In genomic region chr7:107319724-107320228, GRCh38 we compare ENCODE assay signal across 1 cellular context.
TF ChIP-seq lines count a peak whose summit lies in the region.

No MANE protein-coding gene starts in this region.

TF ChIP-seq in K562, 482 proteins besides CTCF, POLR2A, EP300 and RAD21 (continued from another document and continues in another):
- no peak; the same call in 1 of the 2 replicates for TF ChIP-seq HDGF (IDR thresholded peaks at IDR 0.05)
- TF ChIP-seq E2F6 (IDR thresholded peaks at IDR 0.05; ENCODE audit: borderline replicate concordance in 1 of 2, extremely low read depth in 1 of 2, insufficient read depth in 1 of 2, insufficient read length in 1 of 2, low read depth in 1 of 2, low read length in 1 of 2, poor library complexity in 1 of 2, severe bottlenecking in 1 of 2): no peak
- TF ChIP-seq FOS (IDR thresholded peaks at IDR 0.05; ENCODE audit: extremely low read depth, insufficient read length): no peak
- no peak for TF ChIP-seq DACH1 (IDR thresholded peaks at IDR 0.05; ENCODE audit: partially characterized antibody)
- no peak for TF ChIP-seq SMAD2 (IDR thresholded peaks at IDR 0.05; ENCODE audit: low read depth, low read length)
- no peak for TF ChIP-seq NFYB (IDR thresholded peaks at IDR 0.05; ENCODE audit: extremely low read depth, insufficient read length)
- no peak for TF ChIP-seq E2F3 (CRISPR knock-in tag; IDR thresholded peaks at IDR 0.05)
- no peak for TF ChIP-seq ZMIZ1 (IDR thresholded peaks at IDR 0.05; ENCODE audit: low read depth in 2 of 2, low read length in 2 of 2)
- no peak for TF ChIP-seq ZNF274 (IDR thresholded peaks at IDR 0.05; ENCODE audit: borderline replicate concordance, low read depth, low read length)
- no peak for TF ChIP-seq NR1H2 (CRISPR knock-in tag; IDR thresholded peaks at IDR 0.05)
- TF ChIP-seq USF1 (CRISPR knock-in tag; IDR thresholded peaks at IDR 0.05): no peak
- TF ChIP-seq ZZZ3 (IDR thresholded peaks at IDR 0.05): no peak
- no peak for TF ChIP-seq POLR3A (IDR thresholded peaks at IDR 0.05; ENCODE audit: borderline replicate concordance, extremely low read depth, insufficient read depth, insufficient read length)
- TF ChIP-seq PATZ1 (CRISPR knock-in tag; IDR thresholded peaks at IDR 0.05; ENCODE audit: borderline replicate concordance): no peak
- no peak for TF ChIP-seq ZFP91 (CRISPR knock-in tag; IDR thresholded peaks at IDR 0.05)
- no peak for TF ChIP-seq KDM4B (IDR thresholded peaks at IDR 0.05; ENCODE audit: borderline replicate concordance in 2 of 2, low read depth in 1 of 2)
- no peak for TF ChIP-seq POU5F1 (IDR thresholded peaks at IDR 0.05; ENCODE audit: borderline replicate concordance, low read depth, low read length, partially characterized antibody)
- TF ChIP-seq LCOR (CRISPR knock-in tag; IDR thresholded peaks at IDR 0.05): 0 out of 2 replicates have a peak, but pooled peaks have one; percentile 10
- TF ChIP-seq SREBF1 (IDR thresholded peaks at IDR 0.05; ENCODE audit: borderline replicate concordance, low read depth, low read length): no peak
- no peak for TF ChIP-seq LARP7 (IDR thresholded peaks at IDR 0.05)
- peak; percentile 74; the same call in 1 of the 2 replicates for TF ChIP-seq EHMT2 (IDR thresholded peaks at IDR 0.05)
- TF ChIP-seq PHF21A (IDR thresholded peaks at IDR 0.05; ENCODE audit: borderline replicate concordance, low read depth): no peak
- no peak for TF ChIP-seq HMG20A (CRISPR knock-in tag; conservative IDR thresholded peaks at IDR 0.05)
- TF ChIP-seq FOXM1 (IDR thresholded peaks at IDR 0.05; ENCODE audit: low read depth): peak; percentile 55
- TF ChIP-seq FOXM1 (CRISPR knock-in tag; IDR thresholded peaks at IDR 0.05; ENCODE audit: low read depth): no peak
- TF ChIP-seq MYNN (IDR thresholded peaks at IDR 0.05): 0 out of 2 replicates have a peak, but pooled peaks have one; percentile 23
- TF ChIP-seq MYNN (CRISPR knock-in tag; IDR thresholded peaks at IDR 0.05): no peak
- TF ChIP-seq CHD4 (IDR thresholded peaks at IDR 0.05; ENCODE audit: insufficient read depth, insufficient replicate concordance, low read depth, low read length, poor library complexity, severe bottlenecking): no peak
- TF ChIP-seq ZNF507 (tag; conservative IDR thresholded peaks at IDR 0.05): no peak
- TF ChIP-seq KLF13 (tag; IDR thresholded peaks at IDR 0.05; ENCODE audit: borderline replicate concordance, low read depth): no peak
- TF ChIP-seq FOXP1 (CRISPR knock-in tag; IDR thresholded peaks at IDR 0.05): no peak
- TF ChIP-seq ZNF511 (CRISPR knock-in tag; IDR thresholded peaks at IDR 0.05): no peak
- TF ChIP-seq TEAD4 (IDR thresholded peaks at IDR 0.05; ENCODE audit: low read length): peak; percentile 76
- TF ChIP-seq TEAD4 (CRISPR knock-in tag; IDR thresholded peaks at IDR 0.05; ENCODE audit: borderline replicate concordance): no peak
- no peak for TF ChIP-seq PML (IDR thresholded peaks at IDR 0.05; ENCODE audit: low read length)
- no peak for TF ChIP-seq NUFIP1 (IDR thresholded peaks at IDR 0.05; ENCODE audit: partially characterized antibody)
- TF ChIP-seq MED1 (CRISPR knock-in tag; IDR thresholded peaks at IDR 0.05; ENCODE audit: borderline replicate concordance): no peak
- no peak for TF ChIP-seq PTBP1 (IDR thresholded peaks at IDR 0.05; ENCODE audit: low read depth, low read length)
- no peak for TF ChIP-seq BRF2 (IDR thresholded peaks at IDR 0.05; ENCODE audit: borderline replicate concordance, insufficient read depth, insufficient read length)
- TF ChIP-seq ZFX (CRISPR knock-in tag; IDR thresholded peaks at IDR 0.05): peak; percentile 78
- TF ChIP-seq MECOM (CRISPR knock-in tag; IDR thresholded peaks at IDR 0.05): no peak
- no peak for TF ChIP-seq ZNF146 (CRISPR knock-in tag; IDR thresholded peaks at IDR 0.05; ENCODE audit: unreplicated experiment)
- TF ChIP-seq U2AF2 (optimal IDR thresholded peaks at IDR 0.05; ENCODE audit: low read depth, low read length): no peak
- TF ChIP-seq ZEB2 (IDR thresholded peaks at IDR 0.05): peak; percentile 59
- TF ChIP-seq ZBTB40 (IDR thresholded peaks at IDR 0.05): no peak
- TF ChIP-seq ZBTB40 (CRISPR knock-in tag; IDR thresholded peaks at IDR 0.05): no peak
- no peak for TF ChIP-seq TAF1 (IDR thresholded peaks at IDR 0.05; ENCODE audit: control insufficient read depth, extremely low read depth, insufficient read depth, low read length, severe bottlenecking)
- TF ChIP-seq MYBL2 (IDR thresholded peaks at IDR 0.05; ENCODE audit: low read depth): no peak
- no peak for TF ChIP-seq MYBL2 (CRISPR knock-in tag; IDR thresholded peaks at IDR 0.05; ENCODE audit: borderline replicate concordance)
- TF ChIP-seq MAZ (CRISPR knock-in tag; conservative IDR thresholded peaks at IDR 0.05 in 1 of 2, IDR thresholded peaks at IDR 0.05 in 1 of 2): no peak
